In the genomic region with DNA sequence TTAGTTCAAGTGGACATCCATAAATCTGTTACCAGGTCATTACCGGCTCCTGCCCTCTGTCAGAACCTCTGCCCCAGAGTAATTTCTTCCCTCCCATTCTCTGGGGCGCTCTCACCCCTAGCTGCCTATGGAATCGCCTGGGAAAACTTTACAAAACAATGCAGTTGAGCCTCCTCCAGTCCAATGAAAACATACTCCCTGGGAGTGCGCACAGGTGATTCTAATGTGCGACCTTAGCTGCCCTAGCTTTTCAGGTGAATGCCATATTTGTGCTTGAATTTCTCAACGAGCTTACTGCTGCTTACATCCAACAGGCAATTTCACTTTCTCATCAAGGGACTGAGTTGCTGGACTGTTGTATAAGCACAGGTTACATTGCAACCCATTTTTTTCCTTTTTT, we compare ENCODE assay signal across 6 cellular contexts.
A peak's percentile ranks its signal among the peaks of the same experiment; 100 is the strongest.
DNase-seq lines count a peak whose midpoint lies in the region; ATAC-seq, FAIRE-seq and TF ChIP-seq lines count a peak whose summit lies in the region.
"Not testable (repeated sequence)": the region's sequence is repeated elsewhere in the genome, so short reads cannot be mapped to it uniquely, and the experiment has no call there.

No MANE protein-coding gene starts in this region.

- not testable (repeated sequence) for DNase-seq in GM23338 (ENCODE audit: low spot score); HepG2 (ENCODE audit: low spot score)
- peak in 3 of 4 donors; percentile 5 to 20 (median 13) for DNase-seq in body of pancreas
- DNase-seq in coronary artery (ENCODE audit: low spot score): peak; percentile 24
- DNase-seq in left kidney (ENCODE audit: low read depth, low spot score): peak; percentile 7
- peak; percentile 10 for DNase-seq in osteoblast (ENCODE audit: insufficient read length, low spot score, missing footprints)

- not testable (repeated sequence) for TF ChIP-seq CTCF in GM23338 (conservative IDR thresholded peaks at IDR 0.05; ENCODE audit: low read depth in 2 of 2); body of pancreas (IDR thresholded peaks at IDR 0.05); coronary artery (IDR thresholded peaks at IDR 0.05); HepG2 (CRISPR knock-in tag; IDR thresholded peaks at IDR 0.05); osteoblast (IDR thresholded peaks at IDR 0.05; ENCODE audit: extremely low read depth, low read depth, low read length)

- not testable (repeated sequence) for H3K4me3 ChIP-seq in GM23338; body of pancreas; coronary artery; HepG2 (replicated peaks in 1 of 3; ENCODE audit: insufficient read depth in 1 of 3, low read depth in 2 of 3, low read length in 3 of 3); osteoblast (ENCODE audit: insufficient read depth, low read length)

- not testable (repeated sequence) for H3K4me3 Mint-ChIP-seq in GM23338

- H3K27me3 ChIP-seq in GM23338 (ENCODE audit: insufficient read depth); body of pancreas; HepG2 (ENCODE audit: control insufficient read depth in 1 of 2, insufficient read depth in 2 of 2, low read length in 2 of 2); osteoblast (ENCODE audit: insufficient read depth, low read length): not testable (repeated sequence)

- ATAC-seq in GM23338: peak; percentile 19; the same call in 1 of the 3 replicates
- peak; percentile 50 for ATAC-seq in body of pancreas
- ATAC-seq in HepG2: not testable (repeated sequence)

- intact Hi-C loops in body of pancreas (cut with DNase I); HepG2 (cut with micrococcal nuclease; ENCODE audit: unreplicated experiment): not testable (repeated sequence)

- H3K36me3 Mint-ChIP-seq in GM23338 (ENCODE audit: low read depth): not testable (repeated sequence)

- BruUV-seq in HepG2 (replicated peaks; lab: Mats Ljungman, UMichigan): not testable (repeated sequence)

- H3K27ac ChIP-seq in GM23338 (ENCODE audit: low read depth); body of pancreas; coronary artery; HepG2 (ENCODE audit: extremely low read length, insufficient read depth, low read length); osteoblast (ENCODE audit: low read depth, low read length): not testable (repeated sequence)

- not testable (repeated sequence) for H2AFZ ChIP-seq in GM23338; HepG2 (ENCODE audit: low read length); osteoblast (ENCODE audit: low read length)

- H3F3A ChIP-seq in GM23338 (replicated peaks; ENCODE audit: low read depth): not testable (repeated sequence)

- FAIRE-seq in HepG2 (lab: Jason Lieb, UNC): peak; percentile 8

- H3K4me1 ChIP-seq in GM23338 (ENCODE audit: insufficient read depth); body of pancreas; HepG2 (ENCODE audit: insufficient read depth, low read length); osteoblast (ENCODE audit: insufficient read depth, low read length): not testable (repeated sequence)

- not testable (repeated sequence) for H3K9ac ChIP-seq in HepG2 (ENCODE audit: insufficient read depth, low read depth, low read length)

- WGBS in body of pancreas, 2 donors: 9 to 17% methylated on average over 6 of the region's 6 CpGs
- WGBS in HepG2 (ENCODE audit: low lambda C conversion rate): 2% methylated on average over 6 of the region's 6 CpGs

- H3K9me3 Mint-ChIP-seq in GM23338: not testable (repeated sequence)

- H3K36me3 ChIP-seq in GM23338 (ENCODE audit: insufficient read depth); body of pancreas (replicated peaks in 1 of 2; ENCODE audit: insufficient read depth in 1 of 2, low read depth in 2 of 2); HepG2 (replicated peaks in 1 of 2; ENCODE audit: control insufficient read depth in 1 of 2, insufficient read depth in 2 of 2, low read length in 2 of 2); osteoblast (ENCODE audit: insufficient read depth, low read length): not testable (repeated sequence)

- CTCF ChIA-PET in HepG2 (lab: Yijun Ruan, JAX; ENCODE audit: low intra/inter-chr PET ratio, low total read pairs): not testable (repeated sequence)

- H3K4me1 Mint-ChIP-seq in GM23338: not testable (repeated sequence)

- POLR2A ChIA-PET in HepG2 (lab: Yijun Ruan, JAX): not testable (repeated sequence)

- H3K79me2 ChIP-seq in GM23338 (replicated peaks; ENCODE audit: insufficient read depth); HepG2 (ENCODE audit: insufficient read depth, low read length); osteoblast (ENCODE audit: insufficient read depth, low read length): not testable (repeated sequence)

- not testable (repeated sequence) for H3K27ac Mint-ChIP-seq in GM23338

- not testable (repeated sequence) for TF ChIP-seq POLR2A in body of pancreas (IDR thresholded peaks at IDR 0.05); HepG2 (IDR thresholded peaks at IDR 0.05; ENCODE audit: insufficient read depth in 1 of 2, low read depth in 2 of 2, low read length in 2 of 2)

- not testable (repeated sequence) for TF ChIP-seq RAD21 in HepG2 (CRISPR knock-in tag; IDR thresholded peaks at IDR 0.05)

- not testable (repeated sequence) for H3K27me3 Mint-ChIP-seq in GM23338 (ENCODE audit: insufficient read depth, low read depth, poor library complexity)

- not testable (repeated sequence) for H3K9me2 ChIP-seq in GM23338 (ENCODE audit: insufficient read depth)

- H3K4me2 ChIP-seq in GM23338; HepG2 (ENCODE audit: low read depth, low read length); osteoblast (ENCODE audit: insufficient read depth, low read length): not testable (repeated sequence)

- in situ Hi-C loops in HepG2 (cut with HindIII; ENCODE audit: extremely low pct_ligation_motif_present, low pct_unique_long_range_greater_than_20kb): not testable (repeated sequence)

- not testable (repeated sequence) for H4K20me1 ChIP-seq in GM23338 (replicated peaks; ENCODE audit: insufficient read depth); HepG2 (ENCODE audit: insufficient read depth, low read length); osteoblast (ENCODE audit: insufficient read depth, low read length)

- not testable (repeated sequence) for TF ChIP-seq EP300 in HepG2 (IDR thresholded peaks at IDR 0.05; ENCODE audit: low read depth in 2 of 2, low read length in 2 of 2); HepG2 (CRISPR knock-in tag; IDR thresholded peaks at IDR 0.05; ENCODE audit: borderline replicate concordance)

- not testable (repeated sequence) for H3K9me3 ChIP-seq in body of pancreas; HepG2 (ENCODE audit: low read length); osteoblast (ENCODE audit: low read depth, low read length)
